14 cellular contexts compared by ENCODE assay signal in the genomic region with DNA sequence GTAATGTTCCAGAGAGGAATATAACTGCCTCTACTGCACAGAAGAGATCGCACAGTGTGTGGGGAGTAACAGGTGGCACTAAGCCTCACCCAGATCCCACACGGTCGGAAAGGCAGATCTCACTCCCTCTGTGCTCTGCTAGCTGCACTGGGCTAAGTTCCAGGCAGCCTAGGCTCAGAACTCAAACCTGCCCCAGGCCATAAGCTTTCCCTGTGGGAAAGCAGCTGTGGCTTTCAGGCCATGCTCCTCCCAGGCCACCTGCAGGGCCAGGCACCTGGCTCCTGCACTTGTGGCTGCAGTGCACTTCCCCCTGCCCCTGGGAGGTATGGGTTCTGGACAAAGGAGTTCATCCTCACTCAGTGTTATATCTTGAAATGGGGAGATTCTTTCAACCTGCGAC. TPM values are rescaled to one million over a fixed set of nuclear protein-coding genes. Genes with fewer than 3 reads are reported as not detected.
DNase-seq lines count a peak whose midpoint lies in the region; ATAC-seq and TF ChIP-seq lines count a peak whose summit lies in the region.
"Had no signal": no experiment of that assay in that cellular context is flagged by ENCODE, and none has a peak within 500 bp of the region (broad histone marks: within the 10 kb centered on the region; RNA-seq: fewer than 3 reads in every experiment).

No MANE protein-coding gene starts in this region.

- ATAC-seq in CD8-positive, alpha-beta T cell: no peak
- ATAC-seq in foreskin keratinocyte (peak; percentile 15), HG03196 (IDR thresholded peaks at IDR 0.05; ENCODE audit: unreplicated experiment) (no peak), GM18517 (IDR thresholded peaks at IDR 0.05; ENCODE audit: unreplicated experiment) (no peak)
- ATAC-seq: HepG2 had no signal

- peaks cover 74% of the 10 kb centered on the region for H3K36me3 Mint-ChIP-seq in CD8-positive, alpha-beta T cell

- no peaks in the 10 kb centered on the region for H3K27me3 ChIP-seq in CD8-positive, alpha-beta T cell (ENCODE audit: insufficient read depth, low read length)
- H3K27me3 ChIP-seq in HUES64 (ENCODE audit: insufficient read depth, low read length) (no peaks in the 10 kb centered on the region), foreskin keratinocyte (no peaks in the 10 kb centered on the region), esophagus muscularis mucosa (no peaks in the 10 kb centered on the region)

- H3K9ac ChIP-seq in HUES64 (ENCODE audit: low read depth, low read length): 0 out of 2 replicates have a peak overlapping the region, but pooled peaks have one; percentile 18

- no peaks in the 10 kb centered on the region for H3K9me3 ChIP-seq in CD8-positive, alpha-beta T cell (ENCODE audit: low read length)
- peaks cover 19% of the 10 kb centered on the region; the same call in 1 of the 2 replicates for H3K9me3 ChIP-seq in HUES64 (ENCODE audit: insufficient read depth, low read depth, low read length)
- H3K9me3 ChIP-seq in esophagus muscularis mucosa: peaks cover 0 to 31% (median 24%) of the 10 kb centered on the region in 4 donors
- H3K9me3 ChIP-seq: prostate gland had no signal

- H3K27ac Mint-ChIP-seq in CD8-positive, alpha-beta T cell: peak overlapping the region; percentile 10

- WGBS in HUES64: 44% methylated on average over 4 of the region's 4 CpGs
- 92% methylated on average over 4 of the region's 4 CpGs for WGBS in esophagus muscularis mucosa

- intact Hi-C loops in CD8-positive, alpha-beta T cell (cut with DNase I, micrococcal nuclease): no loop called here
- intact Hi-C loops in esophagus muscularis mucosa (cut with DNase I): no loop called here

- TF ChIP-seq CTCF in CD8-positive, alpha-beta T cell (IDR thresholded peaks at IDR 0.05): no peak
- TF ChIP-seq CTCF in foreskin keratinocyte (conservative IDR thresholded peaks at IDR 0.05) (no peak), esophagus muscularis mucosa (IDR thresholded peaks at IDR 0.05) (no peak)

- CTCF ChIA-PET in CD8-positive, alpha-beta T cell (lab: Charles Lee): no interaction called here

- POLR2A ChIA-PET in CD8-positive, alpha-beta T cell (lab: Charles Lee): interaction anchor here (0.5 kb wide), 1 partner anchor 885 kb away, joined by 3 read pairs; no protein-coding TSS in a partner anchor

- TF ChIP-seq EP300 in esophagus muscularis mucosa (IDR thresholded peaks at IDR 0.05): no peak

- TF ChIP-seq POLR2A in esophagus muscularis mucosa (IDR thresholded peaks at IDR 0.05; ENCODE audit: low read depth): no peak

- DNase-seq in CD8-positive, alpha-beta T cell: no peak
- DNase-seq in NCI-H345 treated with DMSO at 0.1 percent for 48 hours (lab: John Stamatoyannopoulos, UW; ENCODE audit: unreplicated experiment) (peak; percentile 70), foreskin keratinocyte (peak in 1 of 2 donors; percentile 28), esophagus muscularis mucosa (ENCODE audit: extremely low spot score) (no peak)
- DNase-seq in stimulated activated naive CD4-positive, alpha-beta T cell treated with Interleukin-2 at 50 U/mL for 16 hours (lab: John Stamatoyannopoulos, UW): no peak
- DNase-seq: EL, Right ventricle myocardium superior had no signal

- no peak overlapping the region for H3K4me3 Mint-ChIP-seq in CD8-positive, alpha-beta T cell

- H3K27me3 Mint-ChIP-seq in CD8-positive, alpha-beta T cell (ENCODE audit: low read depth): no peaks in the 10 kb centered on the region

- peaks cover 18% of the 10 kb centered on the region for H3K9me3 Mint-ChIP-seq in CD8-positive, alpha-beta T cell

- no peak overlapping the region for H3K4me3 ChIP-seq in CD8-positive, alpha-beta T cell (ENCODE audit: low read depth, low read length)
- no peak overlapping the region for H3K4me3 ChIP-seq in HUES64 (ENCODE audit: low read length)
- no peak overlapping the region for H3K4me3 ChIP-seq in esophagus muscularis mucosa
- H3K4me3 ChIP-seq: coronary artery, HAP-1, prostate gland had no signal

- peaks cover 19% of the 10 kb centered on the region for H3K4me1 Mint-ChIP-seq in CD8-positive, alpha-beta T cell (ENCODE audit: low read depth)

- H3K36me3 ChIP-seq in CD8-positive, alpha-beta T cell (ENCODE audit: insufficient read depth, low read length): no peaks in the 10 kb centered on the region
- H3K36me3 ChIP-seq in HUES64 (ENCODE audit: insufficient read depth, low read length) (peaks cover 16% of the 10 kb centered on the region), esophagus muscularis mucosa (peaks cover 7 to 38% (median 18%) of the 10 kb centered on the region in 4 donors)
- H3K36me3 ChIP-seq: prostate gland had no signal

- H3K4me1 ChIP-seq in CD8-positive, alpha-beta T cell (ENCODE audit: insufficient read depth, low read length): no peaks in the 10 kb centered on the region
- H3K4me1 ChIP-seq in HUES64 (ENCODE audit: insufficient read depth, low read length): peaks cover 22% of the 10 kb centered on the region
- peaks cover 11% of the 10 kb centered on the region for H3K4me1 ChIP-seq in foreskin keratinocyte
- H3K4me1 ChIP-seq in esophagus muscularis mucosa: peaks cover 0 to 10% (median 4%) of the 10 kb centered on the region in 4 donors
- H3K4me1 ChIP-seq: HAP-1, prostate gland had no signal

- no peak overlapping the region for H3K27ac ChIP-seq in CD8-positive, alpha-beta T cell (ENCODE audit: low read depth, low read length)
- H3K27ac ChIP-seq in HUES64 (ENCODE audit: low read depth, low read length): peak overlapping the region; percentile 44; the same call in 1 of the 2 replicates
- H3K27ac ChIP-seq in foreskin keratinocyte: no peak overlapping the region
- no peak overlapping the region for H3K27ac ChIP-seq in esophagus muscularis mucosa (replicated peaks in 1 of 4)
- H3K27ac ChIP-seq: coronary artery, prostate gland had no signal

RNA-seq across cellular contexts. Expression of a gene that starts 27.5 kb away (rescaled TPM):
- total RNA-seq in CD8-positive, alpha-beta T cell: 10 to 100 TPM; 12.3 to 15.8 TPM
- polyA plus RNA-seq in HUES64 (2013, experiment 1 of 2): 40.5 TPM
- 49.8 TPM for polyA plus RNA-seq in HUES64 (2013, experiment 2 of 2)
- total RNA-seq in foreskin keratinocyte: 33.3 and 40.5 TPM in 2 replicates
- polyA plus RNA-seq in foreskin keratinocyte: 23.3 and 28.3 TPM in 2 replicates
- total RNA-seq in esophagus muscularis mucosa: 10 to 100 TPM; 25.8 to 35.6 (median 31.4) TPM
